Comparison of ENCODE assay signal across 14 cellular contexts in the genomic region with DNA sequence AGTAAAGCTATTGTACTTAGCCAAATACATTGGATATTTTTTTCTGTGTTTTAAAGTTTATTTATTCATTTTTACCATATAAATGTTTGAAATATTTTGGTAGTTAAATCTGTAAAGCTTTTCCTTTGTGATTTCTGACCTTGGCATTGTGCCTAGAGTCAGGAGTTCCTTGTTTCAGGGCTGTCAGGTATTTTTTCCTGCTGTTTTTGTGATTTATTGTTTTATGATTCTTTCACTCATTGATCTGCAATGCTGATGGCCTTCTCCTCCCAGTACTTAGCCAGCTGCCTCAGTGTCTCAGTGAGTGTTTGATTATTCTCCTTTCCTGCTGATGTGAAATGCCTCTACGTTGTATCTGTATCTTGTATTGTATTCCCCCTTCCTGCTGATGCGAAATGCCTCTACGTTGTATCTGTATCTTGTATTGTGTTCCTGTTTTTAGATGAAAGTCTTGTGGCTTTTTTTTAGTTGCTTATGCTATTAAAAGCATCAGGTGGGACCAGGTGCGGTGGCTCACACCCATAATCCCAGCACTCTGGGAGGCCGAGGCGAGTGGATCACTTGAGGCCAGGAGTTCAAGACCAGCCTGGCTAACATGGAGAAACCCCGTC.
A peak's percentile ranks its signal among the peaks of the same experiment; 100 is the strongest.
DNase-seq lines count a peak whose midpoint lies in the region; ATAC-seq and TF ChIP-seq lines count a peak whose summit lies in the region.
"Had no signal": no experiment of that assay in that cellular context is flagged by ENCODE, and none has a peak within 500 bp of the region (broad histone marks: within the 10 kb centered on the region; RNA-seq: fewer than 3 reads in every experiment).

No MANE protein-coding gene starts in this region.

- no peaks in the 10 kb centered on the region for H3K27me3 ChIP-seq in iPS-15b (ENCODE audit: control insufficient read depth, insufficient read depth, low read length)
- no peaks in the 10 kb centered on the region for H3K27me3 ChIP-seq in esophagus squamous epithelium
- H3K27me3 ChIP-seq: gastroesophageal sphincter had no signal

- H3K36me3 ChIP-seq in iPS-15b (ENCODE audit: control insufficient read depth, insufficient read depth, low read length) = no peaks in the 10 kb centered on the region
- H3K36me3 ChIP-seq in esophagus squamous epithelium = peaks cover 0 to 44% (median 0%) of the 10 kb centered on the region in 3 donors
- H3K36me3 ChIP-seq: WERI-Rb-1 had no signal

- H3K4me1 ChIP-seq in iPS-15b (ENCODE audit: control insufficient read depth, insufficient read depth, low read length) (peaks cover 43% of the 10 kb centered on the region), esophagus squamous epithelium (peaks cover 0 to 27% (median 0%) of the 10 kb centered on the region in 3 donors)

- H3K4me3 ChIP-seq in iPS-15b (ENCODE audit: low read depth, low read length) = no peak overlapping the region
- no peak overlapping the region for H3K4me3 ChIP-seq in esophagus squamous epithelium
- H3K4me3 ChIP-seq: gastroesophageal sphincter, skin epidermis had no signal

- no peak for TF ChIP-seq CTCF in activated CD8-positive, alpha-beta T cell treated with anti-CD3 and anti-CD28 coated beads for 36 hours (IDR thresholded peaks at IDR 0.05)
- TF ChIP-seq CTCF in esophagus squamous epithelium (IDR thresholded peaks at IDR 0.05) = no peak

- no peak for ATAC-seq in activated CD8-positive, alpha-beta T cell treated with anti-CD3 and anti-CD28 coated beads for 36 hours
- no peak for ATAC-seq in activated CD8-positive, alpha-beta T cell treated with anti-CD3 and anti-CD28 coated beads, Interleukin-2, amount 10 ng/mL, durations not matched to agents 7 days and 5 days
- ATAC-seq in T-helper 17 cell (no peak), GM19452 (IDR thresholded peaks at IDR 0.05; ENCODE audit: unreplicated experiment) (no peak)
- peak; percentile 17 to 36 for ATAC-seq in stimulated activated naive B cell treated with anti-CD40 and anti-IgM and Interleukin-4, amounts not matched to agents 10 μg/mL and 1 μg/mL and 100 μg/mL, for 72 hours (replicated peaks)
- ATAC-seq: gastroesophageal sphincter had no signal

- no peaks in the 10 kb centered on the region for H3K9me3 ChIP-seq in T-helper 17 cell (ENCODE audit: control insufficient read depth, low read length, poor library complexity, severe bottlenecking)
- no peaks in the 10 kb centered on the region for H3K9me3 ChIP-seq in iPS-15b (ENCODE audit: control insufficient read depth, insufficient read depth, low read length)
- H3K9me3 ChIP-seq in esophagus squamous epithelium = no peaks in the 10 kb centered on the region
- H3K9me3 ChIP-seq: gastroesophageal sphincter had no signal

- intact Hi-C loops in activated CD8-positive, alpha-beta T cell treated with anti-CD3 and anti-CD28 coated beads for 36 hours (cut with micrococcal nuclease) = loop anchor here (10.0 kb wide), 1 partner anchor 75 kb away; no protein-coding TSS in a partner anchor
- intact Hi-C loops in esophagus squamous epithelium (cut with DNase I) = no loop called here

- H3K36me3 Mint-ChIP-seq in activated CD8-positive, alpha-beta T cell treated with anti-CD3 and anti-CD28 coated beads for 36 hours (ENCODE audit: low read depth) = peaks cover 8% of the 10 kb centered on the region
- H3K36me3 Mint-ChIP-seq in activated CD8-positive, alpha-beta T cell treated with anti-CD3 and anti-CD28 coated beads, Interleukin-2, amount 10 ng/mL, durations not matched to agents 7 days and 5 days (ENCODE audit: low read depth) = peaks cover 12% of the 10 kb centered on the region
- peaks cover 5% of the 10 kb centered on the region for H3K36me3 Mint-ChIP-seq in T-helper 17 cell (ENCODE audit: low read depth)
- peaks cover 26 to 45% of the 10 kb centered on the region in 2 donors for H3K36me3 Mint-ChIP-seq in stimulated activated naive B cell treated with anti-CD40 and anti-IgM and Interleukin-4, amounts not matched to agents 10 μg/mL and 1 μg/mL and 100 μg/mL, for 72 hours

- POLR2A ChIA-PET in activated CD8-positive, alpha-beta T cell treated with anti-CD3 and anti-CD28 coated beads for 36 hours (lab: Charles Lee) = interaction anchor here (1.2 kb wide), 1 partner anchor 140 kb away, joined by 3 read pairs; no protein-coding TSS in a partner anchor
- POLR2A ChIA-PET in activated CD8-positive, alpha-beta T cell treated with anti-CD3 and anti-CD28 coated beads, Interleukin-2, amount 10 ng/mL, durations not matched to agents 7 days and 5 days (lab: Charles Lee) = no interaction called here

- no peaks in the 10 kb centered on the region for H3K9me3 Mint-ChIP-seq in activated CD8-positive, alpha-beta T cell treated with anti-CD3 and anti-CD28 coated beads for 36 hours
- H3K9me3 Mint-ChIP-seq in activated CD8-positive, alpha-beta T cell treated with anti-CD3 and anti-CD28 coated beads, Interleukin-2, amount 10 ng/mL, durations not matched to agents 7 days and 5 days (ENCODE audit: insufficient read depth) = no peaks in the 10 kb centered on the region
- H3K9me3 Mint-ChIP-seq in stimulated activated naive B cell treated with anti-CD40 and anti-IgM and Interleukin-4, amounts not matched to agents 10 μg/mL and 1 μg/mL and 100 μg/mL, for 72 hours = no peaks in the 10 kb centered on the region

- no peak overlapping the region for H3K27ac ChIP-seq in esophagus squamous epithelium
- H3K27ac ChIP-seq: gastroesophageal sphincter, WERI-Rb-1 had no signal

- DNase-seq in activated CD8-positive, alpha-beta T cell treated with anti-CD3 and anti-CD28 coated beads for 36 hours = no peak
- no peak for DNase-seq in activated CD8-positive, alpha-beta T cell treated with anti-CD3 and anti-CD28 coated beads, Interleukin-2, amount 10 ng/mL, durations not matched to agents 7 days and 5 days
- DNase-seq in T-helper 17 cell (no peak), esophagus squamous epithelium (lab: John Stamatoyannopoulos, UW) (no peak), DMS 273 treated with DMSO at 0.1 percent for 48 hours (lab: John Stamatoyannopoulos, UW) (no peak)
- DNase-seq in stimulated activated naive B cell treated with anti-CD40 and anti-IgM and Interleukin-4, amounts not matched to agents 10 μg/mL and 1 μg/mL and 100 μg/mL, for 72 hours = no peak
- DNase-seq: activated CD8-positive, alpha-beta memory T cell treated with anti-CD3 and anti-CD28 coated beads, Interleukin-2, amount 50 U/mL, for 4 hours; cerebellar nuclear complex; NCI-H2081 treated with DMSO at 0.1 percent for 48 hours; WERI-Rb-1 had no signal

- peak overlapping the region; percentile 44 for H3K27ac Mint-ChIP-seq in activated CD8-positive, alpha-beta T cell treated with anti-CD3 and anti-CD28 coated beads for 36 hours
- no peak overlapping the region for H3K27ac Mint-ChIP-seq in activated CD8-positive, alpha-beta T cell treated with anti-CD3 and anti-CD28 coated beads, Interleukin-2, amount 10 ng/mL, durations not matched to agents 7 days and 5 days
- H3K27ac Mint-ChIP-seq in T-helper 17 cell = peak overlapping the region; percentile 60
- H3K27ac Mint-ChIP-seq in stimulated activated naive B cell treated with anti-CD40 and anti-IgM and Interleukin-4, amounts not matched to agents 10 μg/mL and 1 μg/mL and 100 μg/mL, for 72 hours = peak overlapping the region; percentile 92

- no peak overlapping the region for H3K4me3 Mint-ChIP-seq in activated CD8-positive, alpha-beta T cell treated with anti-CD3 and anti-CD28 coated beads for 36 hours
- H3K4me3 Mint-ChIP-seq in activated CD8-positive, alpha-beta T cell treated with anti-CD3 and anti-CD28 coated beads, Interleukin-2, amount 10 ng/mL, durations not matched to agents 7 days and 5 days = no peak overlapping the region
- no peak overlapping the region for H3K4me3 Mint-ChIP-seq in T-helper 17 cell
- peak overlapping the region; percentile 0 to 37 for H3K4me3 Mint-ChIP-seq in stimulated activated naive B cell treated with anti-CD40 and anti-IgM and Interleukin-4, amounts not matched to agents 10 μg/mL and 1 μg/mL and 100 μg/mL, for 72 hours

- peaks cover 33% of the 10 kb centered on the region for H3K4me1 Mint-ChIP-seq in activated CD8-positive, alpha-beta T cell treated with anti-CD3 and anti-CD28 coated beads for 36 hours (ENCODE audit: low read depth)
- H3K4me1 Mint-ChIP-seq in activated CD8-positive, alpha-beta T cell treated with anti-CD3 and anti-CD28 coated beads, Interleukin-2, amount 10 ng/mL, durations not matched to agents 7 days and 5 days (ENCODE audit: low read depth) = peaks cover 15% of the 10 kb centered on the region
- H3K4me1 Mint-ChIP-seq in T-helper 17 cell = peaks cover 24% of the 10 kb centered on the region
- H3K4me1 Mint-ChIP-seq in stimulated activated naive B cell treated with anti-CD40 and anti-IgM and Interleukin-4, amounts not matched to agents 10 μg/mL and 1 μg/mL and 100 μg/mL, for 72 hours = peaks cover 34 to 69% of the 10 kb centered on the region in 2 donors

- no peaks in the 10 kb centered on the region for H3K27me3 Mint-ChIP-seq in activated CD8-positive, alpha-beta T cell treated with anti-CD3 and anti-CD28 coated beads for 36 hours
- no peaks in the 10 kb centered on the region for H3K27me3 Mint-ChIP-seq in activated CD8-positive, alpha-beta T cell treated with anti-CD3 and anti-CD28 coated beads, Interleukin-2, amount 10 ng/mL, durations not matched to agents 7 days and 5 days (ENCODE audit: low read depth)
- H3K27me3 Mint-ChIP-seq in T-helper 17 cell = no peaks in the 10 kb centered on the region
- no peaks in the 10 kb centered on the region for H3K27me3 Mint-ChIP-seq in stimulated activated naive B cell treated with anti-CD40 and anti-IgM and Interleukin-4, amounts not matched to agents 10 μg/mL and 1 μg/mL and 100 μg/mL, for 72 hours

- H3K9ac ChIP-seq in iPS-15b (ENCODE audit: low read depth, low read length) = peak overlapping the region; percentile 2

- no peak for TF ChIP-seq POLR2A in esophagus squamous epithelium (IDR thresholded peaks at IDR 0.05)

- WGBS in esophagus squamous epithelium, 2 donors = 76 to 89% methylated on average over 4 to 7 of the region's 7 CpGs

- CTCF ChIA-PET in activated CD8-positive, alpha-beta T cell treated with anti-CD3 and anti-CD28 coated beads for 36 hours (lab: Charles Lee) = interaction anchor here (1.4 kb wide), 1 partner anchor 50 kb away, joined by 3 read pairs; no protein-coding TSS in a partner anchor
- CTCF ChIA-PET in activated CD8-positive, alpha-beta T cell treated with anti-CD3 and anti-CD28 coated beads, Interleukin-2, amount 10 ng/mL, durations not matched to agents 7 days and 5 days (lab: Charles Lee) = no interaction called here

Comparison
In these comparisons a context has a peak if more than half of its experiments do, and no peak if none do; other contexts are left out.
1. ATAC-seq: peak in stimulated activated naive B cell treated with anti-CD40 and anti-IgM and Interleukin-4, amounts not matched to agents 10 μg/mL and 1 μg/mL and 100 μg/mL, for 72 hours (2 of 2); none in activated CD8-positive, alpha-beta T cell treated with anti-CD3 and anti-CD28 coated beads for 36 hours (single experiment), activated CD8-positive, alpha-beta T cell treated with anti-CD3 and anti-CD28 coated beads, Interleukin-2, amount 10 ng/mL, durations not matched to agents 7 days and 5 days (single experiment), T-helper 17 cell (single experiment) and GM19452 (single experiment).
2. H3K4me3 Mint-ChIP-seq: peak in stimulated activated naive B cell treated with anti-CD40 and anti-IgM and Interleukin-4, amounts not matched to agents 10 μg/mL and 1 μg/mL and 100 μg/mL, for 72 hours (2 of 2); none in activated CD8-positive, alpha-beta T cell treated with anti-CD3 and anti-CD28 coated beads for 36 hours (single experiment), activated CD8-positive, alpha-beta T cell treated with anti-CD3 and anti-CD28 coated beads, Interleukin-2, amount 10 ng/mL, durations not matched to agents 7 days and 5 days (single experiment) and T-helper 17 cell (single experiment).